In genomic region chr19:10769533-10770491, GRCh38 we compare ENCODE assay signal across 1 cellular context.
TF ChIP-seq lines count a peak whose summit lies in the region.

No MANE protein-coding gene starts in this region.

TF ChIP-seq in HepG2, 621 proteins besides CTCF, POLR2A, EP300 and RAD21 (continued from another document and continues in another):
- TF ChIP-seq MEIS2 (CRISPR knock-in tag; IDR thresholded peaks at IDR 0.05) (no peak), ZNF263 (CRISPR knock-in tag; IDR thresholded peaks at IDR 0.05) (0 out of 2 replicates have a peak, but pooled peaks have one; percentile 8), RARA (CRISPR knock-in tag; IDR thresholded peaks at IDR 0.05) (peak; percentile 67), NFATC3 (CRISPR knock-in tag; IDR thresholded peaks at IDR 0.05) (no peak), DMAP1 (CRISPR knock-in tag; IDR thresholded peaks at IDR 0.05) (no peak), HMGXB4 (CRISPR knock-in tag; IDR thresholded peaks at IDR 0.05; ENCODE audit: borderline replicate concordance in 1 of 2, low read depth in 1 of 2) (peak; percentile 38 to 69; a peak in 3 of 4 replicates), THYN1 (CRISPR knock-in tag; IDR thresholded peaks at IDR 0.05; ENCODE audit: borderline replicate concordance, low read depth) (no peak), POGK (CRISPR knock-in tag; conservative IDR thresholded peaks at IDR 0.05) (peak; percentile 34; the same call in 1 of the 2 replicates), RXRB (CRISPR knock-in tag; IDR thresholded peaks at IDR 0.05; ENCODE audit: borderline replicate concordance) (peak; percentile 22; the same call in 1 of the 2 replicates), ZNF839 (CRISPR knock-in tag; IDR thresholded peaks at IDR 0.05; ENCODE audit: borderline replicate concordance) (0 out of 2 replicates have a peak, but pooled peaks have one; percentile 48), TEAD3 (CRISPR knock-in tag; optimal IDR thresholded peaks at IDR 0.05; ENCODE audit: borderline replicate concordance) (peak; percentile 66), KAT7 (CRISPR knock-in tag; IDR thresholded peaks at IDR 0.05; ENCODE audit: borderline replicate concordance) (no peak), FOXO4 (CRISPR knock-in tag; conservative IDR thresholded peaks at IDR 0.05) (no peak), ZBED4 (CRISPR knock-in tag; IDR thresholded peaks at IDR 0.05; ENCODE audit: borderline replicate concordance) (peak; percentile 71; the same call in 1 of the 2 replicates), BCL3 (CRISPR knock-in tag; IDR thresholded peaks at IDR 0.05) (peak; percentile 69; the same call in 1 of the 2 replicates), PPARG (CRISPR knock-in tag; conservative IDR thresholded peaks at IDR 0.05) (peak; percentile 81), ZNF33B (CRISPR knock-in tag; IDR thresholded peaks at IDR 0.05) (0 out of 2 replicates have a peak, but pooled peaks have one; percentile 31), PHF8 (CRISPR knock-in tag; IDR thresholded peaks at IDR 0.05) (no peak), KDM2A (CRISPR knock-in tag; IDR thresholded peaks at IDR 0.05; ENCODE audit: borderline replicate concordance, low read depth) (peak; percentile 44; the same call in 1 of the 2 replicates), MATR3 (CRISPR knock-in tag; IDR thresholded peaks at IDR 0.05) (no peak), TAF1 (CRISPR knock-in tag; IDR thresholded peaks at IDR 0.05) (0 out of 2 replicates have a peak, but pooled peaks have one; percentile 18), HDAC2 (CRISPR knock-in tag; IDR thresholded peaks at IDR 0.05) (peak; percentile 85), TBL1XR1 (IDR thresholded peaks at IDR 0.05; ENCODE audit: borderline replicate concordance, low read length, partially characterized antibody) (no peak), SAP130 (CRISPR knock-in tag; IDR thresholded peaks at IDR 0.05; ENCODE audit: low read depth) (peak; percentile 51; the same call in 1 of the 2 replicates), ZNF687 (CRISPR knock-in tag; IDR thresholded peaks at IDR 0.05) (peak; percentile 76), ZFP91 (CRISPR knock-in tag; IDR thresholded peaks at IDR 0.05; ENCODE audit: borderline replicate concordance) (peak; percentile 49; the same call in 1 of the 2 replicates), ZNF629 (CRISPR knock-in tag; conservative IDR thresholded peaks at IDR 0.05) (peak; percentile 100), MAF1 (CRISPR knock-in tag; IDR thresholded peaks at IDR 0.05; ENCODE audit: borderline replicate concordance) (no peak), CREBL2 (CRISPR knock-in tag; IDR thresholded peaks at IDR 0.05; ENCODE audit: borderline replicate concordance) (no peak), HNF4A (CRISPR knock-in tag; IDR thresholded peaks at IDR 0.05) (0 out of 2 replicates have a peak, but pooled peaks have one; percentile 14)
- TF ChIP-seq, protein P1, sequence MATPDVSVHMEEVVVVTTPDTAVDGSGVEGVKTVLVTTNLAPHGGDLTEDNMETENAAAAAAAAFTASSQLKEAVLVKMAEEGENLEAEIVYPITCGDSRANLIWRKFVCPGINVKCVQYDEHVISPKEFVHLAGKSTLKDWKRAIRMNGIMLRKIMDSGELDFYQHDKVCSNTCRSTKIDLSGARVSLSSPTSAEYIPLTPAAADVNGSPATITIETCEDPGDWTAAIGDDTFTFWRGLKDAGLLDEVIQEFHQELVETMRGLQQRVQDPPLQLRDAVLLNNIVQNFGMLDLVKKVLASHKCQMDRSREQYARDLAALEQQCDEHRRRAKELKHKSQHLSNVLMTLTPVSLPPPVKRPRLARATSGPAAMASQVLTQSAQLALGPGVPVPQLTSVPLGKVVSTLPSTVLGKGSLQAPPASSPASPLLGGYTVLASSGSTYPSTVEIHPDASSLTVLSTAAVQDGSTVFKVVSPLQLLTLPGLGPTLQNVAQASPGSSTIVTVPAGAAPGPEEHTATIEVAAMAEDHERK (CRISPR knock-in tag; IDR thresholded peaks at IDR 0.05; ENCODE audit: low read depth): no peak
- TF ChIP-seq, protein P2, sequence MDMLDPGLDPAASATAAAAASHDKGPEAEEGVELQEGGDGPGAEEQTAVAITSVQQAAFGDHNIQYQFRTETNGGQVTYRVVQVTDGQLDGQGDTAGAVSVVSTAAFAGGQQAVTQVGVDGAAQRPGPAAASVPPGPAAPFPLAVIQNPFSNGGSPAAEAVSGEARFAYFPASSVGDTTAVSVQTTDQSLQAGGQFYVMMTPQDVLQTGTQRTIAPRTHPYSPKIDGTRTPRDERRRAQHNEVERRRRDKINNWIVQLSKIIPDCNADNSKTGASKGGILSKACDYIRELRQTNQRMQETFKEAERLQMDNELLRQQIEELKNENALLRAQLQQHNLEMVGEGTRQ (IDR thresholded peaks at IDR 0.05; ENCODE audit: low read depth, low read length): peak; percentile 18; the same call in 1 of the 2 replicates
- TF ChIP-seq, protein P2 (CRISPR knock-in tag; IDR thresholded peaks at IDR 0.05; ENCODE audit: borderline replicate concordance): peak; percentile 71
